In the genomic region with DNA sequence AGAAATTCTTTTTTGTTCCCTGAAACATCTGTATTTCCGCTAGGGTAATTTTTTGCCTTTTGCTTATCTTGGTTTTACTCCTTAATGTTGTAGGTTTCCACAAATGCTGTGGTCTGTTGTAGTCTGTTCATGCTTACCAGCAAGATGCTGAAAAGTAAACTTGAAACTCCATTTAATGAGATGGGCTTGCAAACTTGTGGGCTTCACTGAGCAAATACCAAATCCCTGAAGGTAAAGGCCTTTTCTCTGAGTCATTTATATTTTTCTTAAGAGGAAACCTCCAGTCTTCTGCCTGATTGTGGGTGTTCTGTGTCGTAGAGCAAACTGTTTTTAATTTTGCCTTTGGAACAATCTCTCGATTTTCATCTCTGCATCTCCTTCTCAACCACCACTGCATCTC, we compare ENCODE assay signal across 13 cellular contexts.
DNase-seq lines count a peak whose midpoint lies in the region; ATAC-seq and TF ChIP-seq lines count a peak whose summit lies in the region.
"Had no signal": no experiment of that assay in that cellular context is flagged by ENCODE, and none has a peak within 500 bp of the region (broad histone marks: within the 10 kb centered on the region; RNA-seq: fewer than 3 reads in every experiment).

No MANE protein-coding gene starts in this region.

- H3K36me3 ChIP-seq in MM.1S (replicated peaks; ENCODE audit: insufficient read depth, low read length) = no peaks in the 10 kb centered on the region

- peaks cover 4% of the 10 kb centered on the region for H3K4me1 ChIP-seq in MM.1S (ENCODE audit: low read length)
- H3K4me1 ChIP-seq: Caco-2 had no signal

- H3F3A ChIP-seq in MM.1S (ENCODE audit: insufficient read depth, low read length) = no peaks in the 10 kb centered on the region

- ATAC-seq in GM19351 (IDR thresholded peaks at IDR 0.05; ENCODE audit: unreplicated experiment) (peak; percentile 63), HG03442 (IDR thresholded peaks at IDR 0.05; ENCODE audit: unreplicated experiment) (peak; percentile 49)

- no peaks in the 10 kb centered on the region for H4K20me1 ChIP-seq in MM.1S (ENCODE audit: insufficient read depth, low read length)

- no peaks in the 10 kb centered on the region for H3K27me3 ChIP-seq in MM.1S (replicated peaks; ENCODE audit: insufficient read depth, low read length)

- no peaks in the 10 kb centered on the region for H3K9me2 ChIP-seq in MM.1S (replicated peaks; ENCODE audit: insufficient read depth, low read length)

- DNase-seq in GM10266 (ENCODE audit: extremely low spot score) = peak; percentile 11
- DNase-seq in fibroblast of peridontal ligament (ENCODE audit: extremely low read depth) = peak; percentile 41
- DNase-seq in MM.1S = no peak
- no peak for DNase-seq in ecto neural progenitor cell (ENCODE audit: low spot score)
- no peak for DNase-seq in activated CD4-positive, CD25-positive, alpha-beta regulatory T cell treated with anti-CD3 and anti-CD28 coated beads, Interleukin-2, amount 50 U/mL, for 72 hours
- no peak for DNase-seq in NCI-H2107 treated with DMSO at 0.1 percent for 48 hours (lab: John Stamatoyannopoulos, UW; ENCODE audit: unreplicated experiment)
- DNase-seq: activated CD4-positive, alpha-beta T cell treated with anti-CD3 and anti-CD28 coated beads for 1 hour; Caco-2; HCEC 1CT; NCI-H2171 treated with DMSO at 0.1 percent for 48 hours had no signal

- no peak overlapping the region for H3K27ac ChIP-seq in MM.1S (ENCODE audit: low read length)
- H3K27ac ChIP-seq: RWPE1 had no signal

- no peaks in the 10 kb centered on the region for H3K9me3 ChIP-seq in MM.1S (replicated peaks; ENCODE audit: insufficient read depth, low read length)
- H3K9me3 ChIP-seq: Caco-2 had no signal

- H3K4me2 ChIP-seq in MM.1S (ENCODE audit: low read depth, low read length) = no peak overlapping the region

- H3K79me2 ChIP-seq in MM.1S (ENCODE audit: low read length) = peaks cover 41% of the 10 kb centered on the region

- H3K9ac ChIP-seq in MM.1S (ENCODE audit: low read length) = no peak overlapping the region

- H2AFZ ChIP-seq in MM.1S (ENCODE audit: low read length) = no peak overlapping the region

- H3K4me3 ChIP-seq in MM.1S (ENCODE audit: low read length) = no peak overlapping the region

- TF ChIP-seq CTCF in GM10266 (IDR thresholded peaks at IDR 0.05; ENCODE audit: control insufficient read depth, insufficient read depth, low read depth, missing control alignments) (no peak), MM.1S (IDR thresholded peaks at IDR 0.05; ENCODE audit: low read length) (no peak)

Comparison
In these comparisons a context has a peak if more than half of its experiments do, and no peak if none do; other contexts are left out.
1. DNase-seq: peak in GM10266 (single experiment) and fibroblast of peridontal ligament (single experiment); none in MM.1S (single experiment), ecto neural progenitor cell (single experiment), activated CD4-positive, CD25-positive, alpha-beta regulatory T cell treated with anti-CD3 and anti-CD28 coated beads, Interleukin-2, amount 50 U/mL, for 72 hours (single experiment) and NCI-H2107 treated with DMSO at 0.1 percent for 48 hours (single experiment).